14 cellular contexts compared by ENCODE assay signal in genomic region chr15:64112904-64113303, GRCh38. TPM values are rescaled to one million over a fixed set of nuclear protein-coding genes. Genes with fewer than 3 reads are reported as not detected.
DNase-seq lines count a peak whose midpoint lies in the region; ATAC-seq and FAIRE-seq lines count a peak whose summit lies in the region.
"Had no signal": no experiment of that assay in that cellular context is flagged by ENCODE, and none has a peak within 500 bp of the region (broad histone marks: within the 10 kb centered on the region; RNA-seq: fewer than 3 reads in every experiment).

No MANE protein-coding gene starts in this region.

- FAIRE-seq in GM18507 (lab: Jason Lieb, UNC), result peak; percentile 24

- ATAC-seq in esophagus mucosa (peak; percentile 29), HG02798 (IDR thresholded peaks at IDR 0.05; ENCODE audit: poor library complexity, unreplicated experiment) (no peak), GM19035 (IDR thresholded peaks at IDR 0.05; ENCODE audit: unreplicated experiment) (no peak)

- DNase-seq in GM18507 (ENCODE audit: extremely low spot score, insufficient read length, low read depth) (no peak), NOMO-1 treated with dmso at 0.1 percent for 144 hours (lab: John Stamatoyannopoulos, UW; ENCODE audit: unreplicated experiment) (peak; percentile 9), renal cortical epithelial cell (ENCODE audit: low read depth) (peak; percentile 88), hypothalamus (lab: John Stamatoyannopoulos, UW) (no peak)
- no peak for DNase-seq in stimulated activated CD4-positive, alpha-beta T cell treated with anti-CD3 and anti-CD28 coated beads, Interleukin-12 subunit alpha, Interleukin-12 subunit beta, amount 100 ng/mL, for 4 hours
- DNase-seq: amygdala, DND-41, GOT3, left cardiac atrium, NCI-H1105 treated with DMSO at 0.1 percent for 48 hours, OCI-M1 had no signal

RNA-seq across cellular contexts. Expression of gene SNX1, which starts 17.1 kb away (rescaled TPM):
- total RNA-seq in esophagus mucosa (76.6 TPM), renal cortical epithelial cell (28.5 and 85.9 TPM in 2 replicates)

RNA-seq across cellular contexts. Expression of gene CIAO2A, which starts 19.3 kb away (rescaled TPM):
- total RNA-seq in esophagus mucosa (25.6 TPM), renal cortical epithelial cell (54.2 and 84.7 TPM in 2 replicates)

RNA-seq across cellular contexts. Expression of gene SNX22, which starts 38.6 kb away (rescaled TPM):
- total RNA-seq in esophagus mucosa (0.28 TPM), renal cortical epithelial cell (0.17 and 0.70 TPM in 2 replicates)

RNA-seq across cellular contexts. Expression of gene PPIB, which starts 49.9 kb away (rescaled TPM):
- total RNA-seq in esophagus mucosa (260 TPM), renal cortical epithelial cell (565 and 927 TPM in 2 replicates)

Comparison
In these comparisons a context has a peak if more than half of its experiments do, and no peak if none do; other contexts are left out.
1. DNase-seq: peak in NOMO-1 treated with dmso at 0.1 percent for 144 hours (single experiment) and renal cortical epithelial cell (single experiment); none in GM18507 (single experiment), stimulated activated CD4-positive, alpha-beta T cell treated with anti-CD3 and anti-CD28 coated beads, Interleukin-12 subunit alpha, Interleukin-12 subunit beta, amount 100 ng/mL, for 4 hours (single experiment) and hypothalamus (0 of 51).